19 cellular contexts compared by ENCODE assay signal in genomic region chr11:76616676-76617552, GRCh38. TPM values are rescaled to one million over a fixed set of nuclear protein-coding genes. Genes with fewer than 3 reads are reported as not detected.
DNase-seq lines count a peak whose midpoint lies in the region; ATAC-seq and TF ChIP-seq lines count a peak whose summit lies in the region.
"Had no signal": no experiment of that assay in that cellular context is flagged by ENCODE, and none has a peak within 500 bp of the region (broad histone marks: within the 10 kb centered on the region; RNA-seq: fewer than 3 reads in every experiment).

No MANE protein-coding gene starts in this region.

- intact Hi-C loops in sigmoid colon (cut with DNase I) = no loop called here
- intact Hi-C loops in vagina (cut with DNase I) = no loop called here

- no peak for DNase-seq in stimulated activated naive CD8-positive, alpha-beta T cell treated with anti-CD3 and anti-CD28 coated beads, Interleukin-15, amount 100 ng/mL, for 72 hours
- no peak for DNase-seq in stimulated activated naive CD8-positive, alpha-beta T cell treated with anti-CD3 and anti-CD28 coated beads, Interleukin-15, Interleukin-2, amounts not matched to agents 100 U/mL and 50 U/mL, for 24 hours
- DNase-seq in right atrium auricular region (ENCODE audit: low spot score) = no peak
- peak; percentile 38 for DNase-seq in sigmoid colon
- DNase-seq in vagina (ENCODE audit: extremely low spot score in 2 of 2) = no peak
- DNase-seq in NCI-H2081 treated with DMSO at 0.1 percent for 48 hours (lab: John Stamatoyannopoulos, UW) = no peak
- DNase-seq: activated CD4-positive, alpha-beta T cell treated with anti-CD3 and anti-CD28 coated beads, Interleukin-2, amount 10 ng/mL, durations not matched to agents 7 days and 5 days; activated gamma-delta T cell treated with Interleukin-2 at 50 U/mL for 16 hours; central memory CD4-positive, alpha-beta T cell; effector CD4-positive, alpha-beta T cell; midbrain; MV-4-11; NCI-H1930; testis had no signal

- H3K4me1 Mint-ChIP-seq in stimulated activated naive CD8-positive, alpha-beta T cell treated with anti-CD3 and anti-CD28 coated beads, Interleukin-15, amount 100 ng/mL, for 72 hours = peaks cover 4% of the 10 kb centered on the region
- H3K4me1 Mint-ChIP-seq: activated CD4-positive, alpha-beta T cell treated with anti-CD3 and anti-CD28 coated beads, Interleukin-2, amount 10 ng/mL, durations not matched to agents 7 days and 5 days had no signal

- ATAC-seq in stimulated activated naive CD8-positive, alpha-beta T cell treated with anti-CD3 and anti-CD28 coated beads, Interleukin-15, amount 100 ng/mL, for 72 hours = no peak
- no peak for ATAC-seq in stimulated activated naive CD8-positive, alpha-beta T cell treated with anti-CD3 and anti-CD28 coated beads, Interleukin-15, Interleukin-2, amounts not matched to agents 100 U/mL and 50 U/mL, for 24 hours
- no peak for ATAC-seq in GM18873 (IDR thresholded peaks at IDR 0.05; ENCODE audit: low FRiP score, unreplicated experiment)
- no peak for ATAC-seq in GM18498 (IDR thresholded peaks at IDR 0.05; ENCODE audit: unreplicated experiment)

- peak overlapping the region; percentile 26 to 70 for H3K27ac ChIP-seq in right atrium auricular region
- peak overlapping the region in 1 of 4 donors; percentile 7 for H3K27ac ChIP-seq in sigmoid colon
- peak overlapping the region; percentile 77 for H3K27ac ChIP-seq in vagina
- H3K27ac ChIP-seq: KMS-11, SJSA1 had no signal

- H3K9me3 Mint-ChIP-seq in stimulated activated naive CD8-positive, alpha-beta T cell treated with anti-CD3 and anti-CD28 coated beads, Interleukin-15, amount 100 ng/mL, for 72 hours = peaks cover 4 to 7% of the 10 kb centered on the region in 2 donors
- H3K9me3 Mint-ChIP-seq: activated CD4-positive, alpha-beta T cell treated with anti-CD3 and anti-CD28 coated beads, Interleukin-2, amount 10 ng/mL, durations not matched to agents 7 days and 5 days had no signal

- WGBS in sigmoid colon, 2 donors = 81 to 85% methylated on average over 10 of the region's 10 CpGs

- H3K4me3 ChIP-seq in right atrium auricular region (no peak overlapping the region), sigmoid colon (no peak overlapping the region), vagina (no peak overlapping the region)
- H3K4me3 ChIP-seq: gastroesophageal sphincter, SJSA1, testis had no signal

- TF ChIP-seq POLR2A in sigmoid colon (IDR thresholded peaks at IDR 0.05) = no peak
- no peak for TF ChIP-seq POLR2A in vagina (IDR thresholded peaks at IDR 0.05)

- H3K4me1 ChIP-seq in right atrium auricular region = peaks cover 0 to 41% of the 10 kb centered on the region in 2 donors
- H3K4me1 ChIP-seq in sigmoid colon = peaks cover 0 to 32% (median 18%) of the 10 kb centered on the region in 4 donors
- H3K4me1 ChIP-seq in vagina = peaks cover 43% of the 10 kb centered on the region

- H3K9me3 ChIP-seq in right atrium auricular region (no peaks in the 10 kb centered on the region), sigmoid colon (no peaks in the 10 kb centered on the region), vagina (no peaks in the 10 kb centered on the region)
- H3K9me3 ChIP-seq: gastroesophageal sphincter, SJSA1, testis had no signal

- no peak for TF ChIP-seq EP300 in sigmoid colon (IDR thresholded peaks at IDR 0.05)

- TF ChIP-seq CTCF in right atrium auricular region (IDR thresholded peaks at IDR 0.05) (no peak), sigmoid colon (IDR thresholded peaks at IDR 0.05) (no peak), vagina (IDR thresholded peaks at IDR 0.05) (no peak)

- H3K27me3 ChIP-seq in right atrium auricular region = no peaks in the 10 kb centered on the region
- H3K27me3 ChIP-seq in sigmoid colon = no peaks in the 10 kb centered on the region
- no peaks in the 10 kb centered on the region for H3K27me3 ChIP-seq in vagina
- H3K27me3 ChIP-seq: gastroesophageal sphincter, SJSA1, testis had no signal

- H3K27ac Mint-ChIP-seq in stimulated activated naive CD8-positive, alpha-beta T cell treated with anti-CD3 and anti-CD28 coated beads, Interleukin-15, amount 100 ng/mL, for 72 hours = peak overlapping the region; percentile 38 to 75
- H3K27ac Mint-ChIP-seq: activated CD4-positive, alpha-beta T cell treated with anti-CD3 and anti-CD28 coated beads, Interleukin-2, amount 10 ng/mL, durations not matched to agents 7 days and 5 days had no signal

- H3K27me3 Mint-ChIP-seq in stimulated activated naive CD8-positive, alpha-beta T cell treated with anti-CD3 and anti-CD28 coated beads, Interleukin-15, amount 100 ng/mL, for 72 hours = peaks cover 17% of the 10 kb centered on the region

- H3K36me3 ChIP-seq in right atrium auricular region (no peaks in the 10 kb centered on the region), sigmoid colon (no peaks in the 10 kb centered on the region), vagina (no peaks in the 10 kb centered on the region)
- H3K36me3 ChIP-seq: gastroesophageal sphincter, SJSA1 had no signal

- H3K4me3 Mint-ChIP-seq in stimulated activated naive CD8-positive, alpha-beta T cell treated with anti-CD3 and anti-CD28 coated beads, Interleukin-15, amount 100 ng/mL, for 72 hours = no peak overlapping the region
- H3K4me3 Mint-ChIP-seq: activated CD4-positive, alpha-beta T cell treated with anti-CD3 and anti-CD28 coated beads, Interleukin-2, amount 10 ng/mL, durations not matched to agents 7 days and 5 days had no signal

RNA-seq across cellular contexts. Expression of gene LRRC32, which starts 53.6 kb away (rescaled TPM):
- total RNA-seq in right atrium auricular region (10 to 100 TPM; 37.9 to 56.0 TPM), sigmoid colon (10 to 100 TPM in 3 of 4 donors, 1 to 10 TPM in 1; 6.4 to 30.7 (median 16.2) TPM), vagina (66.3 TPM)
- polyA plus RNA-seq in sigmoid colon = 10 to 100 TPM in 1 of 3 donors, 1 to 10 TPM in 1, under 1 TPM in 1; 0.69 to 18.3 (median 1.8) TPM
